16 cellular contexts compared by ENCODE assay signal in genomic region chr7:107678110-107678753, GRCh38. TPM values are rescaled to one million over a fixed set of nuclear protein-coding genes. Genes with fewer than 3 reads are reported as not detected.
DNase-seq lines count a peak whose midpoint lies in the region; ATAC-seq and TF ChIP-seq lines count a peak whose summit lies in the region.
"Had no signal": no experiment of that assay in that cellular context is flagged by ENCODE, and none has a peak within 500 bp of the region (broad histone marks: within the 10 kb centered on the region; RNA-seq: fewer than 3 reads in every experiment).

No MANE protein-coding gene starts in this region.

- H3K27me3 Mint-ChIP-seq in T-helper 1 cell treated with Interleukin-12 subunit alpha and Interleukin-12 subunit beta and Interleukin-4 antibody, amounts not matched to agents 30 μg/mL and 1 μg/mL, for 36 hours (ENCODE audit: low read depth) = no peaks in the 10 kb centered on the region
- H3K27me3 Mint-ChIP-seq in IgD-negative memory B cell (no peaks in the 10 kb centered on the region), endothelial cell (ENCODE audit: unreplicated experiment) (no peaks in the 10 kb centered on the region)
- H3K27me3 Mint-ChIP-seq in naive thymus-derived CD8-positive, alpha-beta T cell = peaks cover 0 to 3% (median under 1%) of the 10 kb centered on the region in 5 donors

- H3K27me3 ChIP-seq in BE2C = no peaks in the 10 kb centered on the region

- DNase-seq in T-helper 1 cell (no peak), endothelial cell (ENCODE audit: low spot score) (no peak), BE2C (no peak), DMS79 treated with DMSO at 0.1 percent for 48 hours (lab: John Stamatoyannopoulos, UW) (no peak)
- DNase-seq in naive thymus-derived CD8-positive, alpha-beta T cell = no peak
- DNase-seq: activated CD4-positive, alpha-beta T cell treated with anti-CD3 and anti-CD28 coated beads for 1 hour; effector CD4-positive, alpha-beta T cell; GM23248; lower lobe of right lung; MM.1S; NCI-H2171 treated with DMSO at 0.1 percent for 48 hours had no signal

- peaks cover 28% of the 10 kb centered on the region for H3K36me3 Mint-ChIP-seq in T-helper 1 cell treated with Interleukin-12 subunit alpha and Interleukin-12 subunit beta and Interleukin-4 antibody, amounts not matched to agents 30 μg/mL and 1 μg/mL, for 36 hours (ENCODE audit: low read depth)
- H3K36me3 Mint-ChIP-seq in IgD-negative memory B cell = no peaks in the 10 kb centered on the region
- peaks cover 0 to 2% (median 0%) of the 10 kb centered on the region in 3 donors for H3K36me3 Mint-ChIP-seq in naive thymus-derived CD8-positive, alpha-beta T cell
- H3K36me3 Mint-ChIP-seq in endothelial cell (ENCODE audit: low read depth, unreplicated experiment) = no peaks in the 10 kb centered on the region

- H3K4me1 ChIP-seq in BE2C = no peaks in the 10 kb centered on the region
- H3K4me1 ChIP-seq: lower lobe of right lung had no signal

- H3K4me3 ChIP-seq in BE2C (ENCODE audit: low read depth, low read length) = no peak overlapping the region
- H3K4me3 ChIP-seq: GM23248, lower lobe of right lung, SK-N-MC had no signal

- peaks cover 12% of the 10 kb centered on the region for H3K4me1 Mint-ChIP-seq in T-helper 1 cell treated with Interleukin-12 subunit alpha and Interleukin-12 subunit beta and Interleukin-4 antibody, amounts not matched to agents 30 μg/mL and 1 μg/mL, for 36 hours (ENCODE audit: low read depth)
- H3K4me1 Mint-ChIP-seq in IgD-negative memory B cell (peaks cover 10 to 19% (median 17%) of the 10 kb centered on the region in 3 donors), endothelial cell (ENCODE audit: unreplicated experiment) (no peaks in the 10 kb centered on the region)
- H3K4me1 Mint-ChIP-seq in naive thymus-derived CD8-positive, alpha-beta T cell = peaks cover 2 to 22% (median 15%) of the 10 kb centered on the region in 4 donors
- H3K4me1 Mint-ChIP-seq: neural crest cell had no signal

- H3K4me3 Mint-ChIP-seq in T-helper 1 cell treated with Interleukin-12 subunit alpha and Interleukin-12 subunit beta and Interleukin-4 antibody, amounts not matched to agents 30 μg/mL and 1 μg/mL, for 36 hours = no peak overlapping the region
- H3K4me3 Mint-ChIP-seq in IgD-negative memory B cell (peak overlapping the region in 3 of 4 donors; percentile 1 to 82 (median 16)), endothelial cell (ENCODE audit: unreplicated experiment) (no peak overlapping the region)
- H3K4me3 Mint-ChIP-seq in naive thymus-derived CD8-positive, alpha-beta T cell = peak overlapping the region in 4 of 10 donors; percentile 1 to 10 (median 1)
- H3K4me3 Mint-ChIP-seq: neural crest cell had no signal

- no peaks in the 10 kb centered on the region for H3K9me3 ChIP-seq in BE2C
- H3K9me3 ChIP-seq: lower lobe of right lung had no signal

- POLR2A ChIA-PET in naive thymus-derived CD8-positive, alpha-beta T cell (lab: Charles Lee) = no interaction called here

- TF ChIP-seq CTCF in endothelial cell (IDR thresholded peaks at IDR 0.05; ENCODE audit: unreplicated experiment) (no peak), BE2C (IDR thresholded peaks at IDR 0.05; ENCODE audit: low read depth, low read length) (no peak)

- H3K36me3 ChIP-seq in BE2C = no peaks in the 10 kb centered on the region
- H3K36me3 ChIP-seq: lower lobe of right lung had no signal

- H3K9me3 Mint-ChIP-seq in T-helper 1 cell treated with Interleukin-12 subunit alpha and Interleukin-12 subunit beta and Interleukin-4 antibody, amounts not matched to agents 30 μg/mL and 1 μg/mL, for 36 hours = no peaks in the 10 kb centered on the region
- no peaks in the 10 kb centered on the region for H3K9me3 Mint-ChIP-seq in IgD-negative memory B cell
- H3K9me3 Mint-ChIP-seq in naive thymus-derived CD8-positive, alpha-beta T cell = peaks cover 0 to 2% (median 0%) of the 10 kb centered on the region in 9 donors
- no peaks in the 10 kb centered on the region for H3K9me3 Mint-ChIP-seq in endothelial cell (ENCODE audit: unreplicated experiment)

- H3K27ac Mint-ChIP-seq in T-helper 1 cell treated with Interleukin-12 subunit alpha and Interleukin-12 subunit beta and Interleukin-4 antibody, amounts not matched to agents 30 μg/mL and 1 μg/mL, for 36 hours = peak overlapping the region; percentile 4
- peak overlapping the region; percentile 40 to 76 (median 57) for H3K27ac Mint-ChIP-seq in IgD-negative memory B cell
- peak overlapping the region; percentile 7 to 91 (median 81) for H3K27ac Mint-ChIP-seq in naive thymus-derived CD8-positive, alpha-beta T cell
- no peak overlapping the region for H3K27ac Mint-ChIP-seq in endothelial cell (ENCODE audit: unreplicated experiment)

- peak; percentile 58 for ATAC-seq in GM21528 (IDR thresholded peaks at IDR 0.05; ENCODE audit: low FRiP score, unreplicated experiment)
- ATAC-seq in naive thymus-derived CD8-positive, alpha-beta T cell = no peak
- ATAC-seq: lower lobe of right lung had no signal

RNA-seq across cellular contexts. Expression of gene SLC26A4, which starts 17.6 kb away (rescaled TPM):
- not detected for polyA plus RNA-seq in IgD-negative memory B cell
- under 1 TPM in 1 of 2 experiments, not detected in 1; 0.08 TPM for total RNA-seq in naive thymus-derived CD8-positive, alpha-beta T cell
- polyA plus RNA-seq in naive thymus-derived CD8-positive, alpha-beta T cell = under 1 TPM in 1 of 3 donors, not detected in 2; 0.08 TPM
- total RNA-seq in endothelial cell (ENCODE audit: unreplicated experiment) = 0.67 TPM
- not detected for polyA plus RNA-seq in BE2C (2012; ENCODE audit: insufficient read depth, insufficient read length, low read depth)

Comparison
In these comparisons a context has a peak if more than half of its experiments do, and no peak if none do; other contexts are left out.
1. H3K4me3 Mint-ChIP-seq: peak in IgD-negative memory B cell (3 of 4); none in T-helper 1 cell treated with Interleukin-12 subunit alpha and Interleukin-12 subunit beta and Interleukin-4 antibody, amounts not matched to agents 30 μg/mL and 1 μg/mL, for 36 hours (single experiment) and endothelial cell (single experiment).